Comparison of ENCODE assay signal across 25 cellular contexts in genomic region chr3:55069950-55070349, GRCh38.
"Had no signal": no experiment of that assay in that cellular context is flagged by ENCODE, and none has a peak within 500 bp of the region (broad histone marks: within the 10 kb centered on the region; RNA-seq: fewer than 3 reads in every experiment).

No MANE protein-coding gene starts in this region.

- H3K27ac ChIP-seq: coronary artery, epithelial cell of prostate, gastroesophageal sphincter, lower lobe of right lung, right lobe of liver, skin epidermis, thyroid gland, WERI-Rb-1 had no signal

- H3K27me3 ChIP-seq: gastroesophageal sphincter, right lobe of liver, thyroid gland had no signal

- H3K36me3 ChIP-seq: gastroesophageal sphincter, lower lobe of right lung, right lobe of liver, thyroid gland, WERI-Rb-1 had no signal

- DNase-seq: activated CD4-positive, alpha-beta T cell treated with anti-CD3 and anti-CD28 coated beads, Interleukin-2, amount 10 ng/mL, durations not matched to agents 7 days and 5 days; activated CD4-positive, CD25-positive, alpha-beta regulatory T cell treated with anti-CD3 and anti-CD28 coated beads, Interleukin-2, amount 50 U/mL, for 72 hours; activated CD8-positive, alpha-beta memory T cell treated with anti-CD3 and anti-CD28 coated beads, Interleukin-2, amount 10 ng/mL, durations not matched to agents 7 days and 5 days; activated CD8-positive, alpha-beta T cell treated with anti-CD3 and anti-CD28 coated beads for 36 hours; activated effector memory CD4-positive, alpha-beta T cell treated with anti-CD3 and anti-CD28 coated beads, Interleukin-2, amount 50 U/mL, for 16 hours; activated naive CD4-positive, alpha-beta T cell treated with anti-CD3 and anti-CD28 coated beads, Interleukin-2, amount 10 ng/mL, durations not matched to agents 7 days and 5 days; activated T-cell treated with anti-CD3 and anti-CD28 coated beads for 4 hours; amygdala; cerebellar nuclear complex; head of caudate nucleus; kidney; lower lobe of right lung; naive thymus-derived CD4-positive, alpha-beta T cell; occipital lobe; posterior cingulate gyrus; right lobe of liver; stimulated activated CD4-positive, alpha-beta T cell treated with anti-CD3 and anti-CD28 coated beads, Interleukin-1b, Interleukin-23, amount 100 ng/mL, for 48 hours; substantia nigra; thyroid gland; WERI-Rb-1 had no signal

- H3K4me1 ChIP-seq: gastroesophageal sphincter, lower lobe of right lung, right lobe of liver, thyroid gland had no signal

- ATAC-seq: activated CD8-positive, alpha-beta memory T cell treated with anti-CD3 and anti-CD28 coated beads, Interleukin-2, amount 10 ng/mL, durations not matched to agents 7 days and 5 days; activated CD8-positive, alpha-beta T cell treated with anti-CD3 and anti-CD28 coated beads for 36 hours; gastroesophageal sphincter; left lobe of liver; lower lobe of right lung; naive thymus-derived CD4-positive, alpha-beta T cell; right lobe of liver had no signal

- H3K9me3 ChIP-seq: gastroesophageal sphincter, lower lobe of right lung, right lobe of liver, thyroid gland had no signal

- H3K4me3 ChIP-seq: coronary artery, gastroesophageal sphincter, lower lobe of right lung, right lobe of liver, skin epidermis, thyroid gland had no signal
